3 cellular contexts compared by ENCODE assay signal in the genomic region with DNA sequence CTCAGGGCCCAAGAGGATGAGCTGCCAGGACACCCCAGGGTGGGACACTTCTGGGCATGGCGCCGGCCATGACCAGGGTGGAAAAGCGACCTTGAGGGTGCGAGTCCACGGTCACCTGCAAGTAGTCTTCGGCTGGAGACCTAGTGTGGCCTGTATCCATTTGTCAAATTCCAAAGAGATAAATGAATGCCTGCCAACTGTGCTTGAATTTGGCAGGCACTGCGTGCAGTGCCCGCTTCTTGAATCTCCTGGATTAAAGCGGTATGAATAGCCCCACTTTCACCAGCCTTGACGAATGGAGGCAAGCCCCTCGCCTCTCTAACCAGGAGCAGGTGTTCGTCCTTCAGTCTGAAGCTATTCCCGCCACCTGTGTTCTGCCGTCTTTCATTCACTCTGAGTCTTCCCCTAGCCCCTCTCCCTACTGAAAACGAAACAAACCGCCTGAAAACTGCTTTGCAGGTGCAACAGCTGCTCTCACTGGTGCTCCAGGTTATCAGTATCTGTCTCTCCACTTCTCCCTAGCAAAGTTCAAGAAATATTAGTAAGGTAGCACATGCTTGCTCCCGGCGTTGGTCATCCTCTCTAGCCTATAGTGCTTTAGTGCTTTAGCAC.
A peak's percentile ranks its signal among the peaks of the same experiment; 100 is the strongest.
TF ChIP-seq lines count a peak whose summit lies in the region.

No MANE protein-coding gene starts in this region.

TF ChIP-seq in liver, 16 proteins besides CTCF, POLR2A, EP300 and RAD21:
- TF ChIP-seq HNF4G (IDR thresholded peaks at IDR 0.05) = no peak
- TF ChIP-seq FOXA1 (IDR thresholded peaks at IDR 0.05) = no peak
- TF ChIP-seq TAF1 (conservative IDR thresholded peaks at IDR 0.05) = no peak
- TF ChIP-seq, protein P1, sequence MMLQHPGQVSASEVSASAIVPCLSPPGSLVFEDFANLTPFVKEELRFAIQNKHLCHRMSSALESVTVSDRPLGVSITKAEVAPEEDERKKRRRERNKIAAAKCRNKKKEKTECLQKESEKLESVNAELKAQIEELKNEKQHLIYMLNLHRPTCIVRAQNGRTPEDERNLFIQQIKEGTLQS (IDR thresholded peaks at IDR 0.05) = no peak
- no peak for TF ChIP-seq GABPA (IDR thresholded peaks at IDR 0.05 in 1 of 2, conservative IDR thresholded peaks at IDR 0.05 in 1 of 2)
- no peak for TF ChIP-seq YY1 (IDR thresholded peaks at IDR 0.05)
- no peak for TF ChIP-seq FOXA2 (IDR thresholded peaks at IDR 0.05)
- TF ChIP-seq, protein P2, sequence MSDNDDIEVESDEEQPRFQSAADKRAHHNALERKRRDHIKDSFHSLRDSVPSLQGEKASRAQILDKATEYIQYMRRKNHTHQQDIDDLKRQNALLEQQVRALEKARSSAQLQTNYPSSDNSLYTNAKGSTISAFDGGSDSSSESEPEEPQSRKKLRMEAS (IDR thresholded peaks at IDR 0.05) = no peak
- TF ChIP-seq, protein P3, sequence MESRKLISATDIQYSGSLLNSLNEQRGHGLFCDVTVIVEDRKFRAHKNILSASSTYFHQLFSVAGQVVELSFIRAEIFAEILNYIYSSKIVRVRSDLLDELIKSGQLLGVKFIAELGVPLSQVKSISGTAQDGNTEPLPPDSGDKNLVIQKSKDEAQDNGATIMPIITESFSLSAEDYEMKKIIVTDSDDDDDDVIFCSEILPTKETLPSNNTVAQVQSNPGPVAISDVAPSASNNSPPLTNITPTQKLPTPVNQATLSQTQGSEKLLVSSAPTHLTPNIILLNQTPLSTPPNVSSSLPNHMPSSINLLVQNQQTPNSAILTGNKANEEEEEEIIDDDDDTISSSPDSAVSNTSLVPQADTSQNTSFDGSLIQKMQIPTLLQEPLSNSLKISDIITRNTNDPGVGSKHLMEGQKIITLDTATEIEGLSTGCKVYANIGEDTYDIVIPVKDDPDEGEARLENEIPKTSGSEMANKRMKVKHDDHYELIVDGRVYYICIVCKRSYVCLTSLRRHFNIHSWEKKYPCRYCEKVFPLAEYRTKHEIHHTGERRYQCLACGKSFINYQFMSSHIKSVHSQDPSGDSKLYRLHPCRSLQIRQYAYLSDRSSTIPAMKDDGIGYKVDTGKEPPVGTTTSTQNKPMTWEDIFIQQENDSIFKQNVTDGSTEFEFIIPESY (IDR thresholded peaks at IDR 0.05) = no peak
- TF ChIP-seq HNF4A (conservative IDR thresholded peaks at IDR 0.05) = no peak
- TF ChIP-seq JUND (IDR thresholded peaks at IDR 0.05) = no peak
- no peak for TF ChIP-seq RXRA (IDR thresholded peaks at IDR 0.05)
- no peak for TF ChIP-seq SP1 (IDR thresholded peaks at IDR 0.05)

TF ChIP-seq in HepG2, 621 proteins besides CTCF, POLR2A, EP300 and RAD21:
- TF ChIP-seq, protein P4, sequence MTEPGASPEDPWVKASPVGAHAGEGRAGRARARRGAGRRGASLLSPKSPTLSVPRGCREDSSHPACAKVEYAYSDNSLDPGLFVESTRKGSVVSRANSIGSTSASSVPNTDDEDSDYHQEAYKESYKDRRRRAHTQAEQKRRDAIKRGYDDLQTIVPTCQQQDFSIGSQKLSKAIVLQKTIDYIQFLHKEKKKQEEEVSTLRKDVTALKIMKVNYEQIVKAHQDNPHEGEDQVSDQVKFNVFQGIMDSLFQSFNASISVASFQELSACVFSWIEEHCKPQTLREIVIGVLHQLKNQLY (CRISPR knock-in tag; IDR thresholded peaks at IDR 0.05) = no peak
- TF ChIP-seq, protein P5, sequence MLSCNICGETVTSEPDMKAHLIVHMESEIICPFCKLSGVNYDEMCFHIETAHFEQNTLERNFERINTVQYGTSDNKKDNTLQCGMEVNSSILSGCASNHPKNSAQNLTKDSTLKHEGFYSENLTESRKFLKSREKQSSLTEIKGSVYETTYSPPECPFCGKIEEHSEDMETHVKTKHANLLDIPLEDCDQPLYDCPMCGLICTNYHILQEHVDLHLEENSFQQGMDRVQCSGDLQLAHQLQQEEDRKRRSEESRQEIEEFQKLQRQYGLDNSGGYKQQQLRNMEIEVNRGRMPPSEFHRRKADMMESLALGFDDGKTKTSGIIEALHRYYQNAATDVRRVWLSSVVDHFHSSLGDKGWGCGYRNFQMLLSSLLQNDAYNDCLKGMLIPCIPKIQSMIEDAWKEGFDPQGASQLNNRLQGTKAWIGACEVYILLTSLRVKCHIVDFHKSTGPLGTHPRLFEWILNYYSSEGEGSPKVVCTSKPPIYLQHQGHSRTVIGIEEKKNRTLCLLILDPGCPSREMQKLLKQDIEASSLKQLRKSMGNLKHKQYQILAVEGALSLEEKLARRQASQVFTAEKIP (CRISPR knock-in tag; IDR thresholded peaks at IDR 0.05; ENCODE audit: borderline replicate concordance) = no peak
- TF ChIP-seq HCFC1 (IDR thresholded peaks at IDR 0.05; ENCODE audit: low read depth, low read length) = no peak
TF ChIP-seq in HepG2: peak in this region for 0.

TF ChIP-seq in H1, 55 proteins besides CTCF, POLR2A, EP300 and RAD21:
- TF ChIP-seq TAF1 (IDR thresholded peaks at IDR 0.05; ENCODE audit: low read depth, low read length) = no peak
- TF ChIP-seq, protein P6, sequence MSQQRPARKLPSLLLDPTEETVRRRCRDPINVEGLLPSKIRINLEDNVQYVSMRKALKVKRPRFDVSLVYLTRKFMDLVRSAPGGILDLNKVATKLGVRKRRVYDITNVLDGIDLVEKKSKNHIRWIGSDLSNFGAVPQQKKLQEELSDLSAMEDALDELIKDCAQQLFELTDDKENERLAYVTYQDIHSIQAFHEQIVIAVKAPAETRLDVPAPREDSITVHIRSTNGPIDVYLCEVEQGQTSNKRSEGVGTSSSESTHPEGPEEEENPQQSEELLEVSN (IDR thresholded peaks at IDR 0.05) = peak; percentile 76
